ENCODE assay signal across 33 cellular contexts in the genomic region with DNA sequence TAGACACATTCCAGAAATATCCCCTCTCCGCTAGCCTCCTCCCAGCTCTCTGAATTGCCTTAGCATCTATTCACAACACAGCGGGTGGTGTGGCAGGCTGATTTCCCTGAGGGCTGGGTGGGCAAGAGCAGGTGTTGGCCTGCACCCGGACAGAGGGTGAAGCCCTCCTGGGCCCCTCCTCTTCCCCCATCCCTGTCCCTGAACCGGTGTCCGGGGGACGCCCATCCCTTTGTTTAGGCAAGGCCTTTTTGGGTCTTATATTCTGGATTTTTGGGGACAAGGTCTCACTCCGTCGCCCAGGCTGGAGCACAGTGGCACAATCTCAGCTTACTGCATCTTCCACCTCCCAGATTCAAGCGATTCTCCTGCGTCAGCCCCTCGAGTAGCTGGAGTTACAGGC.
"Had no signal": no experiment of that assay in that cellular context is flagged by ENCODE, and none has a peak within 500 bp of the region (broad histone marks: within the 10 kb centered on the region; RNA-seq: fewer than 3 reads in every experiment).

No MANE protein-coding gene starts in this region.

- H3K36me3 ChIP-seq: cardiac muscle cell, Peyer's patch, SJSA1 had no signal

- DNase-seq: activated B cell treated with CpG ODN at 0.5 μM for 24 hours; activated CD4-positive, alpha-beta memory T cell treated with anti-CD3 and anti-CD28 coated beads for 36 hours; activated CD4-positive, alpha-beta T cell treated with anti-CD3 and anti-CD28 coated beads for 4 hours; activated CD4-positive, alpha-beta T cell treated with anti-CD3 and anti-CD28 coated beads, Interleukin-2, amount 50 U/mL, for 1 hour; activated CD4-positive, CD25-positive, alpha-beta regulatory T cell treated with anti-CD3 and anti-CD28 coated beads, Interleukin-2, amount 50 U/mL, for 72 hours; activated naive CD4-positive, alpha-beta T cell; activated naive CD4-positive, alpha-beta T cell treated with anti-CD3 and anti-CD28 coated beads, Interleukin-2, amount 50 U/mL, for 16 hours; activated naive CD8-positive, alpha-beta T cell treated with anti-CD3 and anti-CD28 coated beads for 36 hours; activated T-cell treated with anti-CD3 and anti-CD28 coated beads for 4 hours; activated T-cell treated with anti-CD3 and anti-CD28 coated beads, Interleukin-2, amount 50 U/mL, for 4 hours; amniotic stem cell; NCI-H1092 treated with DMSO at 0.1 percent for 48 hours; NCI-H1694; NCI-H1930; NCI-H2081 treated with DMSO at 0.1 percent for 48 hours; NCI-H226; NCI-H446 treated with DMSO at 0.1 percent for 48 hours; NCI-H524 treated with DMSO at 0.1 percent for 48 hours; NCI-H748 treated with DMSO at 0.1 percent for 48 hours; NK-92 treated with Interleukin-12 subunit alpha and Interleukin-12 subunit beta, amount 100 ng/mL, for 24 hours; PC-3; Peyer's patch; RPMI8226; SHP77 treated with DMSO at 0.1 percent for 48 hours; SK-N-SH; SW 1271; T-helper 1 cell; T-helper 2 cell; T-helper 9 cell had no signal

- H3K4me3 ChIP-seq: cardiac muscle cell, Peyer's patch, SJSA1 had no signal

- H3K27ac ChIP-seq: cardiac muscle cell, KMS-11, Peyer's patch, SJSA1, VCaP had no signal

- H3K27me3 ChIP-seq: cardiac muscle cell, Peyer's patch had no signal

- ATAC-seq: activated T-cell treated with anti-CD3 and anti-CD28 coated beads, Interleukin-2, amount 50 U/mL, for 4 hours; PC-3 had no signal

- H3K4me1 ChIP-seq: Peyer's patch, SJSA1 had no signal

- H3K9me3 ChIP-seq: Peyer's patch, SJSA1 had no signal
